ENCODE assay signal across 8 cellular contexts in genomic region chr16:30697264-30698138, GRCh38. TPM values are rescaled to one million over a fixed set of nuclear protein-coding genes. Genes with fewer than 3 reads are reported as not detected.
DNase-seq lines count a peak whose midpoint lies in the region; ATAC-seq and TF ChIP-seq lines count a peak whose summit lies in the region.

No MANE protein-coding gene starts in this region.

- intact Hi-C loops in CD8-positive, alpha-beta T cell (cut with DNase I, micrococcal nuclease): loop anchor here (1.0 to 10.0 kb wide), 21 partner anchors 17 to 700 kb away; partner anchors contain the start of genes CFAP119 (in 2 of the 2), FBRS (in 2 of the 2), PHKG2 (in 2 of the 2) and PRR14 (in 2 of the 2)

- H3K4me1 ChIP-seq in CD8-positive, alpha-beta T cell (ENCODE audit: insufficient read depth, low read length): peaks cover 24% of the 10 kb centered on the region
- peaks cover 5% of the 10 kb centered on the region; the same call in 1 of the 2 replicates for H3K4me1 ChIP-seq in SJCRH30

- H3K4me1 Mint-ChIP-seq in CD8-positive, alpha-beta T cell (ENCODE audit: low read depth): peaks cover 37% of the 10 kb centered on the region
- H3K4me1 Mint-ChIP-seq in naive B cell: peaks cover 32 to 35% (median 34%) of the 10 kb centered on the region in 3 donors

- H3K27ac ChIP-seq in CD8-positive, alpha-beta T cell (ENCODE audit: low read depth, low read length): peak overlapping the region; percentile 100
- peak overlapping the region; percentile 99 for H3K27ac ChIP-seq in SJCRH30

- peak overlapping the region; percentile 99 for H3K4me3 ChIP-seq in CD8-positive, alpha-beta T cell (ENCODE audit: low read depth, low read length)
- peak overlapping the region; percentile 90 for H3K4me3 ChIP-seq in SJCRH30

- CTCF ChIA-PET in CD8-positive, alpha-beta T cell (lab: Charles Lee): interaction anchor here (0.8 to 5.9 kb wide), 8 partner anchors 10 to 1752 kb away, joined by 3 to 73 read pairs (median 4); partner anchors contain the start of genes FBRS and PRR14

- H3K36me3 Mint-ChIP-seq in CD8-positive, alpha-beta T cell: peaks cover 27% of the 10 kb centered on the region
- no peaks in the 10 kb centered on the region for H3K36me3 Mint-ChIP-seq in naive B cell

- no peaks in the 10 kb centered on the region for H3K27me3 ChIP-seq in CD8-positive, alpha-beta T cell (ENCODE audit: insufficient read depth, low read length)
- H3K27me3 ChIP-seq in SJCRH30: no peaks in the 10 kb centered on the region

- ATAC-seq in CD8-positive, alpha-beta T cell: peak; percentile 78
- ATAC-seq in GM18868 (IDR thresholded peaks at IDR 0.05; ENCODE audit: unreplicated experiment) (peak; percentile 83), HG03354 (IDR thresholded peaks at IDR 0.05; ENCODE audit: poor library complexity, severe bottlenecking, unreplicated experiment) (peak; percentile 89), naive B cell (ENCODE audit: low read depth in 2 of 2) (peak; percentile 87 to 88)

- H3K27ac Mint-ChIP-seq in CD8-positive, alpha-beta T cell: peak overlapping the region; percentile 100
- H3K27ac Mint-ChIP-seq in naive B cell: peak overlapping the region; percentile 99 to 100 (median 100)

- H3K9me3 Mint-ChIP-seq in CD8-positive, alpha-beta T cell: no peaks in the 10 kb centered on the region
- H3K9me3 Mint-ChIP-seq in naive B cell: no peaks in the 10 kb centered on the region

- no peaks in the 10 kb centered on the region for H3K27me3 Mint-ChIP-seq in CD8-positive, alpha-beta T cell (ENCODE audit: low read depth)
- H3K27me3 Mint-ChIP-seq in naive B cell: no peaks in the 10 kb centered on the region

- H3K4me3 Mint-ChIP-seq in CD8-positive, alpha-beta T cell: peak overlapping the region; percentile 97
- H3K4me3 Mint-ChIP-seq in naive B cell: peak overlapping the region; percentile 92 to 99 (median 98)

- peaks cover 4% of the 10 kb centered on the region for H3K36me3 ChIP-seq in CD8-positive, alpha-beta T cell (ENCODE audit: insufficient read depth, low read length)
- H3K36me3 ChIP-seq in SJCRH30: peaks cover 25% of the 10 kb centered on the region

- no peak for TF ChIP-seq CTCF in CD8-positive, alpha-beta T cell (IDR thresholded peaks at IDR 0.05)

- no peak for DNase-seq in CD8-positive, alpha-beta T cell
- DNase-seq in SJCRH30: no peak
- DNase-seq in epidermal melanocyte (ENCODE audit: insufficient read length, low spot score): peak; percentile 91
- DNase-seq in naive B cell: no peak
- no peak for DNase-seq in NCI-H526 treated with DMSO at 0.1 percent for 48 hours (lab: John Stamatoyannopoulos, UW)
- no peak for DNase-seq in NCI-H524 (lab: John Stamatoyannopoulos, UW)

- POLR2A ChIA-PET in CD8-positive, alpha-beta T cell (lab: Charles Lee): interaction anchor here (0.8 to 2.5 kb wide), 10 partner anchors 33 to 280 kb away, joined by 3 to 38 read pairs (median 3); partner anchors contain the start of genes FBRS, PHKG2, PRR14 and ZNF689

- H3K9me3 ChIP-seq in CD8-positive, alpha-beta T cell (ENCODE audit: low read length): no peaks in the 10 kb centered on the region
- H3K9me3 ChIP-seq in SJCRH30 (replicated peaks): no peaks in the 10 kb centered on the region

RNA-seq across cellular contexts. Expression of gene SRCAP, which starts 1.5 kb away (rescaled TPM):
- 10 to 100 TPM; 70.1 to 85.6 TPM for total RNA-seq in CD8-positive, alpha-beta T cell
- total RNA-seq in SJCRH30 (2014; rRNA removed; shearing (Covaris generic)): 19.3 and 22.0 TPM in 2 replicates
- polyA plus RNA-seq in naive B cell (ENCODE audit: low read depth in 6 of 6): 10 to 100 TPM in 5 of 6 donors, not detected in 1; 11.9 to 41.5 (median 14.8) TPM

RNA-seq across cellular contexts. Expression of gene FBRS, which starts 39.3 kb away (rescaled TPM):
- 100 to 1,000 TPM; 222 to 224 TPM for total RNA-seq in CD8-positive, alpha-beta T cell
- total RNA-seq in SJCRH30 (2014; rRNA removed; shearing (Covaris generic)): 17.6 and 21.1 TPM in 2 replicates
- 1 to 10 TPM in 5 of 6 donors, under 1 TPM in 1; 0.88 to 9.0 (median 4.2) TPM for polyA plus RNA-seq in naive B cell (ENCODE audit: low read depth in 6 of 6)

RNA-seq across cellular contexts. Expression of gene PRR14, which starts 46.7 kb away (rescaled TPM):
- 10 to 100 TPM; 48.4 to 51.0 TPM for total RNA-seq in CD8-positive, alpha-beta T cell
- 10.5 and 12.7 TPM in 2 replicates for total RNA-seq in SJCRH30 (2014; rRNA removed; shearing (Covaris generic))
- 10 to 100 TPM; 11.6 to 40.9 (median 17.8) TPM for polyA plus RNA-seq in naive B cell (ENCODE audit: low read depth in 6 of 6)

RNA-seq across cellular contexts. Expression of gene PHKG2, which starts 50.7 kb away (rescaled TPM):
- 10 to 100 TPM; 26.4 to 36.3 TPM for total RNA-seq in CD8-positive, alpha-beta T cell
- 26.3 and 26.4 TPM in 2 replicates for total RNA-seq in SJCRH30 (2014; rRNA removed; shearing (Covaris generic))
- 10 to 100 TPM; 24.7 to 43.9 (median 29.8) TPM for polyA plus RNA-seq in naive B cell (ENCODE audit: low read depth in 6 of 6)

Comparison
In these comparisons a context has a peak if more than half of its experiments do, and no peak if none do; other contexts are left out.
1. RNA of gene FBRS, which starts 39.3 kb away (total RNA-seq): 222 to 224 TPM in CD8-positive, alpha-beta T cell; 17.6 to 21.1 TPM in SJCRH30; every median in the first group is over 10 times any median in the second.
2. Peak in every context shown above with its lines, with median percentiles within 50 percentile points of each other: ATAC-seq.